ENCODE assay signal across 11 cellular contexts in the genomic region with DNA sequence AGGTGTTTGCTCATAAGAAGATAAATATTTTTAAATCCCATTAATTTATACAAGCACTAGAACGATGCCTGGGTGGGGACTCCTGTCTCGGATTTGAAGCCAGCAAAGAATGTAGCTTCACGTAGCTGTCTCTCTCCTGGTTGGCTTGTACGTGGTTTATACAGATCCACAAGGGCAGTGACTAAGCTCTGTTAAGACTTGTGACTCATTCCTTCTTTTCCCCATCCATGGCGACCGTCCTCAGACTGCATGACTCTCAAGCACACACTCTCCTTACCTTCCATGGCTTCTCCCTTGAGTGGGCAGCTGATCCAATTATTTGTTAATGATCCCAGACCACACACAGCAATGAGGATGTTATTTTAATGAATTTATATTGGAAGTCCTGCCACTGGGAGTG.
A peak's percentile ranks its signal among the peaks of the same experiment; 100 is the strongest.
DNase-seq lines count a peak whose midpoint lies in the region; ATAC-seq and TF ChIP-seq lines count a peak whose summit lies in the region.
"Had no signal": no experiment of that assay in that cellular context is flagged by ENCODE, and none has a peak within 500 bp of the region (broad histone marks: within the 10 kb centered on the region; RNA-seq: fewer than 3 reads in every experiment).

No MANE protein-coding gene starts in this region.

- H3K36me3 Mint-ChIP-seq in neural progenitor cell: no peaks in the 10 kb centered on the region
- H3K36me3 Mint-ChIP-seq: stimulated activated memory B cell treated with anti-CD40 and anti-IgM and Interleukin-4, amounts not matched to agents 10 μg/mL and 1 μg/mL and 100 μg/mL, for 72 hours had no signal

- no peaks in the 10 kb centered on the region for H3K79me2 ChIP-seq in neural progenitor cell (ENCODE audit: low read depth)

- H3K27me3 ChIP-seq in prostate gland (replicated peaks; ENCODE audit: insufficient read depth): no peaks in the 10 kb centered on the region
- H3K27me3 ChIP-seq in neural progenitor cell: no peaks in the 10 kb centered on the region

- H3K4me3 ChIP-seq in epithelial cell of proximal tubule (ENCODE audit: low read depth, low read length): no peak overlapping the region
- H3K4me3 ChIP-seq in prostate gland: no peak overlapping the region
- H3K4me3 ChIP-seq in neural progenitor cell: no peak overlapping the region

- no peak for ATAC-seq in GM21390 (IDR thresholded peaks at IDR 0.05; ENCODE audit: unreplicated experiment)
- ATAC-seq: stimulated activated memory B cell treated with anti-CD40 and anti-IgM and Interleukin-4, amounts not matched to agents 10 μg/mL and 1 μg/mL and 100 μg/mL, for 72 hours had no signal

- 39% methylated on average over 6 of the region's 6 CpGs for WGBS in prostate gland

- H3K36me3 ChIP-seq in prostate gland: no peaks in the 10 kb centered on the region
- H3K36me3 ChIP-seq in neural progenitor cell: no peaks in the 10 kb centered on the region

- H4K20me1 ChIP-seq in neural progenitor cell (ENCODE audit: low read depth): no peaks in the 10 kb centered on the region

- H3K4me2 ChIP-seq in neural progenitor cell: no peak overlapping the region

- no peaks in the 10 kb centered on the region for H3K27me3 Mint-ChIP-seq in neural progenitor cell (ENCODE audit: insufficient read depth, low read depth)
- H3K27me3 Mint-ChIP-seq: dendritic cell treated with granulocyte-macrophage colony-stimulating factor and Interleukin-4, amounts not matched to agents 40 ng/mL and 50 ng/mL, for 4 days; stimulated activated memory B cell treated with anti-CD40 and anti-IgM and Interleukin-4, amounts not matched to agents 10 μg/mL and 1 μg/mL and 100 μg/mL, for 72 hours had no signal

- TF ChIP-seq CTCF in epithelial cell of proximal tubule (conservative IDR thresholded peaks at IDR 0.05; ENCODE audit: low read depth, low read length) (no peak), prostate gland (IDR thresholded peaks at IDR 0.05) (no peak), neural progenitor cell (IDR thresholded peaks at IDR 0.05) (no peak)

- peaks cover 14% of the 10 kb centered on the region for H3K4me1 Mint-ChIP-seq in neural progenitor cell
- H3K4me1 Mint-ChIP-seq: stimulated activated memory B cell treated with anti-CD40 and anti-IgM and Interleukin-4, amounts not matched to agents 10 μg/mL and 1 μg/mL and 100 μg/mL, for 72 hours had no signal

- no peak overlapping the region for H3K27ac ChIP-seq in prostate gland
- no peak overlapping the region for H3K27ac ChIP-seq in neural progenitor cell
- H3K27ac ChIP-seq: HL-60 had no signal

- H3K4me1 ChIP-seq in prostate gland (replicated peaks): no peaks in the 10 kb centered on the region
- H3K4me1 ChIP-seq in neural progenitor cell: no peaks in the 10 kb centered on the region

- DNase-seq in EL (peak; percentile 90), NCI-H524 (lab: John Stamatoyannopoulos, UW) (peak; percentile 68 to 80), epithelial cell of proximal tubule (ENCODE audit: low read depth) (peak; percentile 96), prostate gland (ENCODE audit: low spot score) (peak; percentile 8), NCI-H2081 (lab: John Stamatoyannopoulos, UW) (no peak), neural progenitor cell (ENCODE audit: low spot score) (no peak), NCI-H1092 (lab: John Stamatoyannopoulos, UW) (no peak)

- intact Hi-C loops in prostate gland (cut with DNase I): no loop called here

- H3K27ac Mint-ChIP-seq in neural progenitor cell: no peak overlapping the region
- H3K27ac Mint-ChIP-seq: dendritic cell treated with granulocyte-macrophage colony-stimulating factor and Interleukin-4, amounts not matched to agents 40 ng/mL and 50 ng/mL, for 4 days; stimulated activated memory B cell treated with anti-CD40 and anti-IgM and Interleukin-4, amounts not matched to agents 10 μg/mL and 1 μg/mL and 100 μg/mL, for 72 hours had no signal

- H2AFZ ChIP-seq in neural progenitor cell (replicated peaks): no peak overlapping the region

- TF ChIP-seq POLR2A in prostate gland (IDR thresholded peaks at IDR 0.05): no peak

- no peak overlapping the region for H3K4me3 Mint-ChIP-seq in neural progenitor cell
- H3K4me3 Mint-ChIP-seq: dendritic cell treated with granulocyte-macrophage colony-stimulating factor and Interleukin-4, amounts not matched to agents 40 ng/mL and 50 ng/mL, for 4 days; stimulated activated memory B cell treated with anti-CD40 and anti-IgM and Interleukin-4, amounts not matched to agents 10 μg/mL and 1 μg/mL and 100 μg/mL, for 72 hours had no signal

- H3K9me3 ChIP-seq in prostate gland (no peaks in the 10 kb centered on the region), neural progenitor cell (ENCODE audit: low read depth) (no peaks in the 10 kb centered on the region)

- H3K9ac ChIP-seq in neural progenitor cell: no peak overlapping the region

- no peaks in the 10 kb centered on the region for H3F3A ChIP-seq in neural progenitor cell (ENCODE audit: low read depth)

- H3K9me3 Mint-ChIP-seq in neural progenitor cell: no peaks in the 10 kb centered on the region
- H3K9me3 Mint-ChIP-seq: stimulated activated memory B cell treated with anti-CD40 and anti-IgM and Interleukin-4, amounts not matched to agents 10 μg/mL and 1 μg/mL and 100 μg/mL, for 72 hours had no signal

Comparison
In these comparisons a context has a peak if more than half of its experiments do, and no peak if none do; other contexts are left out.
1. DNase-seq: peak in EL (single experiment), NCI-H524 (2 of 2), epithelial cell of proximal tubule (single experiment) and prostate gland (single experiment); none in NCI-H2081 (0 of 2), neural progenitor cell (single experiment) and NCI-H1092 (single experiment).